ENCODE assay signal across 10 cellular contexts in the genomic region with DNA sequence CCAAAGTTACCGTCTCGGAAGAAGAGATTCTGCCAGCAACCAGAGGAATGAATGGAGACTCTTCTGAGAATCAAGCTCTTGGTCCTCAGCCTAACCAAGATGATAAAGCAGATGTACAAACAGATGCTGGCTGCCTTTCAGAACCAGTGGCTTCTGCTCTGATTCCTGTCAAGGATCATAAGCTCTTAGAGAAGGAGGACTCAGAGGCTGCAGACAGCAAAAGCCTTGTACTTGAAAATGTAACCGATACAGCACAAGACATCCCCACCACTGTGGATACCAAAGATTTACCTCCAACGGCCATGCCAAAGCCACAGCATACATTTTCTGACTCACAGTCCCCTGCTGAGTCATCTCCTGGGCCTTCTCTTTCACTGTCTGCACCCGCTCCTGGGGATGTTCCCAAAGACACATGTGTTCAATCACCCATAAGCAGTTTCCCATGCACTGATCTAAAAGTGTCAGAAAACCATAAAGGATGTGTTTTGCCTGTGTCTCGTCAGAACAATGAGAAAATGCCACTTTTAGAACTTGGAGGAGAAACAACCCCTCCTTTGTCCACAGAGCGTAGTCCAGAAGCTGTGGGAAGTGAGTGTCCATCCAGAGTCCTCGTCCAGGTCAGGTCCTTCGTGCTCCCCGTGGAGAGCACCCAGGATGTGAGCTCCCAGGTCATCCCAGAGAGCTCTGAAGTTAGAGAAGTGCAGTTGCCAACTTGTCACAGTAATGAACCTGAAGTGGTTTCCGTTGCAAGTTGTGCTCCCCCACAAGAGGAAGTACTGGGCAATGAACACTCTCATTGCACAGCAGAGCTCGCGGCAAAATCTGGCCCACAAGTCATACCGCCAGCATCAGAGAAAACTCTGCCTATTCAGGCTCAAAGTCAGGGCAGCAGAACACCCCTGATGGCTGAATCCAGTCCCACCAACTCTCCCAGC.
DNase-seq lines count a peak whose midpoint lies in the region; ATAC-seq, FAIRE-seq and TF ChIP-seq lines count a peak whose summit lies in the region.
"Had no signal": no experiment of that assay in that cellular context is flagged by ENCODE, and none has a peak within 500 bp of the region (broad histone marks: within the 10 kb centered on the region; RNA-seq: fewer than 3 reads in every experiment).

No MANE protein-coding gene starts in this region.

- H3K4me1 ChIP-seq in SJSA1 (replicated peaks) (peaks cover 24% of the 10 kb centered on the region), keratinocyte (ENCODE audit: control insufficient read depth, extremely low read depth, insufficient read depth, low read length) (peaks cover 39% of the 10 kb centered on the region)
- H3K4me1 ChIP-seq: psoas muscle had no signal

- dilution Hi-C loops in keratinocyte (cut with MboI; ENCODE audit: extremely low pct_ligation_motif_present, low sequenced_read_pairs), result no loop called here

- H3K9me3 ChIP-seq in SJSA1 (replicated peaks), result no peaks in the 10 kb centered on the region
- no peaks in the 10 kb centered on the region for H3K9me3 ChIP-seq in keratinocyte (ENCODE audit: control insufficient read depth, low read depth, low read length)
- H3K9me3 ChIP-seq: psoas muscle had no signal

- H3K9me1 ChIP-seq in keratinocyte (ENCODE audit: control insufficient read depth, extremely low read depth, insufficient read depth, low read length), result no peaks in the 10 kb centered on the region

- H3K27ac ChIP-seq in SJSA1 (peak overlapping the region; percentile 87), keratinocyte (ENCODE audit: control insufficient read depth, insufficient read depth, low read length) (peak overlapping the region; percentile 94)
- H3K27ac ChIP-seq: psoas muscle had no signal

- H3K36me3 ChIP-seq in SJSA1 (peaks cover 5% of the 10 kb centered on the region), keratinocyte (ENCODE audit: control insufficient read depth in 2 of 2, extremely low read depth in 1 of 2, insufficient read depth in 2 of 2, low read length in 2 of 2) (peaks cover 5 to 19% of the 10 kb centered on the region in 2 experiments)

- FAIRE-seq in keratinocyte (lab: Jason Lieb, UNC), result peak; percentile 98
- FAIRE-seq: A204.1 had no signal

- H3K9ac ChIP-seq in keratinocyte (ENCODE audit: control insufficient read depth, extremely low read depth, insufficient read depth, low read length), result peak overlapping the region; percentile 69

- H3K4me2 ChIP-seq in keratinocyte (ENCODE audit: control insufficient read depth, extremely low read depth, insufficient read depth, low read depth, low read length), result peak overlapping the region; percentile 73

- TF ChIP-seq CTCF in keratinocyte (optimal IDR thresholded peaks at IDR 0.05 in 1 of 3, IDR thresholded peaks at IDR 0.05 in 1 of 3, conservative IDR thresholded peaks at IDR 0.05 in 1 of 3; ENCODE audit: extremely low read depth in 1 of 3, insufficient read depth in 2 of 3, low read length in 3 of 3), result no peak

- H4K20me1 ChIP-seq in keratinocyte (ENCODE audit: control insufficient read depth, extremely low read depth, insufficient read depth, low read length), result no peaks in the 10 kb centered on the region

- H3K27me3 ChIP-seq in SJSA1 (replicated peaks) (no peaks in the 10 kb centered on the region), keratinocyte (ENCODE audit: control insufficient read depth, extremely low read depth, insufficient read depth, low read length) (no peaks in the 10 kb centered on the region)

- H3K79me2 ChIP-seq in keratinocyte (ENCODE audit: control insufficient read depth, insufficient read depth, low read length), result peaks cover 74% of the 10 kb centered on the region

- DNase-seq in activated gamma-delta T cell treated with Interleukin-2 at 50 U/mL for 16 hours (peak; percentile 70), activated gamma-delta T cell (lab: John Stamatoyannopoulos, UW) (no peak), SJSA1 (ENCODE audit: low read depth in 1 of 2, low spot score in 2 of 2) (peak; percentile 87 to 88), keratinocyte (ENCODE audit: low read depth, low spot score) (no peak), NCI-H187 (lab: John Stamatoyannopoulos, UW) (no peak)
- peak; percentile 84 for DNase-seq in activated naive CD4-positive, alpha-beta T cell treated with Interleukin-2 at 50 U/mL for 16 hours
- DNase-seq in stimulated activated CD8-positive, alpha-beta memory T cell treated with anti-CD3 and anti-CD28 coated beads, Interleukin-4, amount 100 ng/mL, for 24 hours (ENCODE audit: low read depth), result peak; percentile 60

- ATAC-seq in HG03135 (IDR thresholded peaks at IDR 0.05; ENCODE audit: unreplicated experiment), result peak; percentile 48

- peak overlapping the region; percentile 30 for H2AFZ ChIP-seq in keratinocyte (ENCODE audit: control insufficient read depth, low read length)

- H3K4me3 ChIP-seq in SJSA1, result no peak overlapping the region
- H3K4me3 ChIP-seq in keratinocyte (ENCODE audit: control insufficient read depth in 2 of 3, extremely low read depth in 1 of 3, insufficient read depth in 2 of 3, low read depth in 1 of 3, low read length in 3 of 3), result peak overlapping the region in 2 of 3 experiments; percentile 54 to 58
- H3K4me3 ChIP-seq: psoas muscle had no signal

Comparison
In these comparisons a context has a peak if more than half of its experiments do, and no peak if none do; other contexts are left out.
1. DNase-seq: peak in activated gamma-delta T cell treated with Interleukin-2 at 50 U/mL for 16 hours (single experiment), SJSA1 (2 of 2), activated naive CD4-positive, alpha-beta T cell treated with Interleukin-2 at 50 U/mL for 16 hours (single experiment) and stimulated activated CD8-positive, alpha-beta memory T cell treated with anti-CD3 and anti-CD28 coated beads, Interleukin-4, amount 100 ng/mL, for 24 hours (single experiment); none in activated gamma-delta T cell (single experiment), keratinocyte (single experiment) and NCI-H187 (0 of 2).